In genomic region chr13:46906440-46906839, GRCh38 we compare ENCODE assay signal across 37 cellular contexts. TPM values are rescaled to one million over a fixed set of nuclear protein-coding genes. Genes with fewer than 3 reads are reported as not detected.
"Had no signal": no experiment of that assay in that cellular context is flagged by ENCODE, and none has a peak within 500 bp of the region (broad histone marks: within the 10 kb centered on the region; RNA-seq: fewer than 3 reads in every experiment).

No MANE protein-coding gene starts in this region.

- H3K27ac ChIP-seq: adrenal gland, body of pancreas, colonic mucosa, gastroesophageal sphincter, heart right ventricle, hepatocyte, WERI-Rb-1 had no signal

- H3K36me3 ChIP-seq: adrenal gland, colonic mucosa, gastroesophageal sphincter, heart right ventricle, WERI-Rb-1 had no signal

- H2AFZ ChIP-seq: hepatocyte had no signal

- DNase-seq: activated B cell treated with CpG ODN at 0.5 μM for 24 hours; activated CD4-positive, alpha-beta memory T cell treated with anti-CD3 and anti-CD28 coated beads for 36 hours; activated CD4-positive, alpha-beta T cell treated with anti-CD3 and anti-CD28 coated beads for 36 hours; activated CD4-positive, alpha-beta T cell treated with anti-CD3 and anti-CD28 coated beads, Interleukin-2, amount 10 ng/mL, durations not matched to agents 24 days and 14 days; activated CD4-positive, CD25-positive, alpha-beta regulatory T cell treated with anti-CD3 and anti-CD28 coated beads, Interleukin-2, amount 50 U/mL, for 72 hours; activated CD8-positive, alpha-beta memory T cell treated with anti-CD3 and anti-CD28 coated beads, Interleukin-2, amount 10 ng/mL, durations not matched to agents 7 days and 5 days; activated CD8-positive, alpha-beta memory T cell treated with anti-CD3 and anti-CD28 coated beads, Interleukin-2, amount 50 U/mL, for 4 hours; activated CD8-positive, alpha-beta T cell treated with anti-CD3 and anti-CD28 coated beads, Interleukin-2, amount 10 ng/mL, durations not matched to agents 7 days and 5 days; activated effector memory CD4-positive, alpha-beta T cell treated with anti-CD3 and anti-CD28 coated beads, Interleukin-2, amount 50 U/mL, for 16 hours; activated naive CD4-positive, alpha-beta T cell treated with anti-CD3 and anti-CD28 coated beads for 36 hours; activated naive CD8-positive, alpha-beta T cell treated with anti-CD3 and anti-CD28 coated beads for 36 hours; activated naive CD8-positive, alpha-beta T cell treated with anti-CD3 and anti-CD28 coated beads, Interleukin-2, amount 50 U/mL, for 24 hours; activated T-cell treated with anti-CD3 and anti-CD28 coated beads, Interleukin-2, amount 50 U/mL, for 1 hour; activated T-cell treated with anti-CD3 and anti-CD28 coated beads, Interleukin-2, amount 50 U/mL, for 48 hours; adrenal gland; amygdala; aorta; body of pancreas; caudate nucleus; cerebellar nuclear complex; colonic mucosa; effector CD8-positive, alpha-beta T cell; foreskin melanocyte; heart right ventricle; T-helper 17 cell; T1000; WERI-Rb-1 had no signal

- H3K27me3 ChIP-seq: body of pancreas, colonic mucosa, gastroesophageal sphincter, hepatocyte had no signal

- ATAC-seq: activated CD4-positive, alpha-beta T cell treated with anti-CD3 and anti-CD28 coated beads for 36 hours; activated CD8-positive, alpha-beta memory T cell treated with anti-CD3 and anti-CD28 coated beads, Interleukin-2, amount 10 ng/mL, durations not matched to agents 7 days and 5 days; activated CD8-positive, alpha-beta T cell treated with anti-CD3 and anti-CD28 coated beads, Interleukin-2, amount 10 ng/mL, durations not matched to agents 7 days and 5 days; activated naive CD8-positive, alpha-beta T cell treated with anti-CD3 and anti-CD28 coated beads, Interleukin-2, amount 50 U/mL, for 24 hours; body of pancreas; esophagus mucosa; gastroesophageal sphincter; heart right ventricle; T-helper 17 cell had no signal

- H3K79me2 ChIP-seq: hepatocyte had no signal

- H3K4me1 ChIP-seq: adrenal gland, body of pancreas, colonic mucosa, gastroesophageal sphincter, heart right ventricle had no signal

- H3K4me2 ChIP-seq: hepatocyte had no signal

- H3K9me3 ChIP-seq: adrenal gland, body of pancreas, colonic mucosa, gastroesophageal sphincter, heart right ventricle had no signal

- H3K4me3 ChIP-seq: adrenal gland, body of pancreas, colonic mucosa, gastroesophageal sphincter, heart right ventricle, hepatocyte had no signal

RNA-seq across cellular contexts. Expression of gene HTR2A, which starts 9.6 kb away (rescaled TPM):
- total RNA-seq: activated B cell treated with CpG ODN at 0.5 μM for 24 hours; activated CD4-positive, alpha-beta memory T cell treated with anti-CD3 and anti-CD28 coated beads for 36 hours; activated CD4-positive, alpha-beta T cell treated with anti-CD3 and anti-CD28 coated beads for 36 hours; activated CD4-positive, alpha-beta T cell treated with anti-CD3 and anti-CD28 coated beads, Interleukin-2, amount 10 ng/mL, durations not matched to agents 24 days and 14 days; activated CD8-positive, alpha-beta memory T cell treated with anti-CD3 and anti-CD28 coated beads for 36 hours; activated CD8-positive, alpha-beta memory T cell treated with anti-CD3 and anti-CD28 coated beads, Interleukin-2, amount 10 ng/mL, durations not matched to agents 7 days and 5 days; activated CD8-positive, alpha-beta T cell treated with anti-CD3 and anti-CD28 coated beads, Interleukin-2, amount 10 ng/mL, durations not matched to agents 7 days and 5 days; activated naive CD4-positive, alpha-beta T cell treated with anti-CD3 and anti-CD28 coated beads for 36 hours; activated naive CD8-positive, alpha-beta T cell treated with anti-CD3 and anti-CD28 coated beads for 36 hours; activated T-helper 1 cell treated with anti-CD3 and anti-CD28 coated beads, Interleukin-12 subunit alpha, Interleukin-12 subunit beta, Interleukin-2, Interleukin-4 antibody, amounts not matched to agents 30 ng/mL and 10 ng/mL and 1 ng/mL, durations not matched to agents 14 hours and 24 hours and 36 hours; activated T-helper 2 cell treated with anti-CD3 and anti-CD28 coated beads, Interferon-gamma antibody, Interleukin-2, Interleukin-4, amounts not matched to agents 10 μg/mL and 5 μg/mL and 100 μg/mL, durations not matched to agents 14 hours and 24 hours and 36 hours; dermis microvascular lymphatic vessel endothelial cell; endothelial cell of umbilical vein; epithelial cell of proximal tubule; glomerular endothelial cell; T-helper 17 cell had no signal
- polyA plus RNA-seq: endothelial cell of umbilical vein, hepatocyte had no signal
